Comparison of ENCODE assay signal across 8 cellular contexts in genomic region chr2:218659258-218659987, GRCh38. TPM values are rescaled to one million over a fixed set of nuclear protein-coding genes. Genes with fewer than 3 reads are reported as not detected.
A peak's percentile ranks its signal among the peaks of the same experiment; 100 is the strongest.
DNase-seq lines count a peak whose midpoint lies in the region; ATAC-seq and TF ChIP-seq lines count a peak whose summit lies in the region.

A gene with protein sequence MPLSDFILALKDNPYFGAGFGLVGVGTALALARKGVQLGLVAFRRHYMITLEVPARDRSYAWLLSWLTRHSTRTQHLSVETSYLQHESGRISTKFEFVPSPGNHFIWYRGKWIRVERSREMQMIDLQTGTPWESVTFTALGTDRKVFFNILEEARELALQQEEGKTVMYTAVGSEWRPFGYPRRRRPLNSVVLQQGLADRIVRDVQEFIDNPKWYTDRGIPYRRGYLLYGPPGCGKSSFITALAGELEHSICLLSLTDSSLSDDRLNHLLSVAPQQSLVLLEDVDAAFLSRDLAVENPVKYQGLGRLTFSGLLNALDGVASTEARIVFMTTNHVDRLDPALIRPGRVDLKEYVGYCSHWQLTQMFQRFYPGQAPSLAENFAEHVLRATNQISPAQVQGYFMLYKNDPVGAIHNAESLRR (plus strand): TSS chr2:218659683. CDS start chr2:218660988, 1,305 bp downstream.
Gene ZNF142 (minus strand): TSS chr2:218659623. CDS start chr2:218656429, 3,194 bp downstream.

- CTCF ChIA-PET in GM10248 (lab: Yijun Ruan, JAX), result interaction anchor here (0.9 to 5.8 kb wide), 17 partner anchors 11 to 636 kb away, joined by 3 to 70 read pairs (median 4); partner anchors contain the start of genes RNF25, STK36 and TTLL4

- no peak for TF ChIP-seq CTCF in GM10248 (IDR thresholded peaks at IDR 0.05; ENCODE audit: control extremely low read depth, extremely low read depth, low read depth, missing control alignments)
- TF ChIP-seq CTCF in omental fat pad (IDR thresholded peaks at IDR 0.05), result no peak

- H3K36me3 Mint-ChIP-seq in activated naive CD4-positive, alpha-beta T cell treated with anti-CD3 and anti-CD28 coated beads, Interleukin-2, amount 50 U/mL, for 24 hours, result peaks cover 17% of the 10 kb centered on the region

- DNase-seq in GM10248 (ENCODE audit: extremely low spot score) (peak; percentile 96), NCI-H1105 (lab: John Stamatoyannopoulos, UW) (peak; percentile 86), SKM-1 (lab: John Stamatoyannopoulos, UW; ENCODE audit: unreplicated experiment) (peak; percentile 92), glomerular visceral epithelial cell (ENCODE audit: extremely low spot score) (peak; percentile 92), omental fat pad (ENCODE audit: low spot score) (peak; percentile 80)

- POLR2A ChIA-PET in GM10248 (lab: Yijun Ruan, JAX), result interaction anchor here (0.6 to 1.4 kb wide), 4 partner anchors 8 to 251 kb away, joined by 3 to 7 read pairs (median 4); partner anchors contain the start of genes RNF25 and STK36

- peak within 1 kb of the TSS; percentile 92 for H3K27ac Mint-ChIP-seq in activated naive CD4-positive, alpha-beta T cell treated with anti-CD3 and anti-CD28 coated beads, Interleukin-2, amount 50 U/mL, for 24 hours

- H3K4me3 Mint-ChIP-seq in activated naive CD4-positive, alpha-beta T cell treated with anti-CD3 and anti-CD28 coated beads, Interleukin-2, amount 50 U/mL, for 24 hours, result peak within 1 kb of the TSS; percentile 94

- peak; percentile 95 for ATAC-seq in HG02610 (IDR thresholded peaks at IDR 0.05; ENCODE audit: unreplicated experiment)
- peak; percentile 97 for ATAC-seq in omental fat pad (ENCODE audit: low FRiP score)

- H3K9me3 Mint-ChIP-seq in activated naive CD4-positive, alpha-beta T cell treated with anti-CD3 and anti-CD28 coated beads, Interleukin-2, amount 50 U/mL, for 24 hours, result no peaks in the 10 kb centered on the region

- peaks cover 35% of the 10 kb centered on the region for H3K4me1 Mint-ChIP-seq in activated naive CD4-positive, alpha-beta T cell treated with anti-CD3 and anti-CD28 coated beads, Interleukin-2, amount 50 U/mL, for 24 hours

- H3K27me3 Mint-ChIP-seq in activated naive CD4-positive, alpha-beta T cell treated with anti-CD3 and anti-CD28 coated beads, Interleukin-2, amount 50 U/mL, for 24 hours, result no peaks in the 10 kb centered on the region

- no peak within 1 kb of the TSS for H3K27ac ChIP-seq in temporal lobe (ENCODE audit: low read depth, low read length)

RNA-seq across cellular contexts. Expression of the first gene that starts in this region (rescaled TPM):
- 10 to 100 TPM; 19.3 to 40.0 (median 20.3) TPM for total RNA-seq in omental fat pad
- 23.6 TPM for total RNA-seq in temporal lobe

RNA-seq across cellular contexts. Expression of gene ZNF142, which starts in this region (rescaled TPM):
- total RNA-seq in omental fat pad (10 to 100 TPM; 10.0 to 26.0 (median 18.1) TPM), temporal lobe (13.8 TPM)
